In genomic region chr17:17812211-17813054, GRCh38 we compare ENCODE assay signal across 7 cellular contexts. TPM values are rescaled to one million over a fixed set of nuclear protein-coding genes. Genes with fewer than 3 reads are reported as not detected.
DNase-seq lines count a peak whose midpoint lies in the region; ATAC-seq, FAIRE-seq and TF ChIP-seq lines count a peak whose summit lies in the region.

No MANE protein-coding gene starts in this region.

- H2AFZ ChIP-seq in endothelial cell of umbilical vein (ENCODE audit: low read depth, low read length): no peak overlapping the region

- intact Hi-C loops in endothelial cell of umbilical vein (cut with micrococcal nuclease): loop anchor here (1.0 to 2.0 kb wide), 4 partner anchors 48 to 220 kb away; partner anchors contain the start of gene RAI1

- no peak overlapping the region for H3K27ac ChIP-seq in endothelial cell of umbilical vein (ENCODE audit: insufficient read depth, low read depth, low read length)

- TSS peak; percentile 57 for BruUV-seq in endothelial cell of umbilical vein (replicated peaks; lab: Mats Ljungman, UMichigan)

- H3K4me1 ChIP-seq in endothelial cell of umbilical vein (ENCODE audit: control insufficient read depth, extremely low read depth, insufficient read depth, low read length): peaks cover 3% of the 10 kb centered on the region

- dilution Hi-C loops in endothelial cell of umbilical vein (cut with MboI; ENCODE audit: extremely low pct_ligation_motif_present, low sequenced_read_pairs): no loop called here

- no peaks in the 10 kb centered on the region for H3K27me3 ChIP-seq in endothelial cell of umbilical vein (ENCODE audit: control insufficient read depth in 2 of 2, insufficient read depth in 2 of 2, low read length in 2 of 2)

- DNase-seq in NAMALWA (ENCODE audit: low spot score) (peak; percentile 37), endothelial cell of umbilical vein (ENCODE audit: low read depth, low spot score) (peak; percentile 68), myocyte (ENCODE audit: low read depth) (peak; percentile 57)
- peak; percentile 73 for DNase-seq in activated CD8-positive, alpha-beta memory T cell treated with anti-CD3 and anti-CD28 coated beads, Interleukin-2, amount 10 ng/mL, durations not matched to agents 7 days and 5 days
- peak; percentile 57 for DNase-seq in stimulated activated naive B cell treated with anti-CD40 and anti-IgM and Interleukin-4, amounts not matched to agents 10 μg/mL and 1 μg/mL and 100 μg/mL, for 72 hours

- CTCF ChIA-PET in activated CD8-positive, alpha-beta memory T cell treated with anti-CD3 and anti-CD28 coated beads, Interleukin-2, amount 10 ng/mL, durations not matched to agents 7 days and 5 days (lab: Charles Lee): interaction anchor here (0.6 to 5.6 kb wide), 28 partner anchors 9 to 221 kb away, joined by 3 to 66 read pairs (median 5); partner anchors contain the start of genes RAI1 and SREBF1
- CTCF ChIA-PET in endothelial cell of umbilical vein (lab: Charles Lee): interaction anchor here (0.6 to 8.9 kb wide), 13 partner anchors 9 to 221 kb away, joined by 3 to 68 read pairs (median 6); partner anchors contain the start of gene SREBF1

- no peak overlapping the region for H3K9ac ChIP-seq in endothelial cell of umbilical vein (replicated peaks; ENCODE audit: extremely low read depth, insufficient read depth, low read length)

- no peaks in the 10 kb centered on the region for H3K27me3 Mint-ChIP-seq in activated CD8-positive, alpha-beta memory T cell treated with anti-CD3 and anti-CD28 coated beads, Interleukin-2, amount 10 ng/mL, durations not matched to agents 7 days and 5 days
- no peaks in the 10 kb centered on the region for H3K27me3 Mint-ChIP-seq in stimulated activated naive B cell treated with anti-CD40 and anti-IgM and Interleukin-4, amounts not matched to agents 10 μg/mL and 1 μg/mL and 100 μg/mL, for 72 hours

- no peak overlapping the region for H3K27ac Mint-ChIP-seq in activated CD8-positive, alpha-beta memory T cell treated with anti-CD3 and anti-CD28 coated beads, Interleukin-2, amount 10 ng/mL, durations not matched to agents 7 days and 5 days
- peak overlapping the region; percentile 73 for H3K27ac Mint-ChIP-seq in stimulated activated naive B cell treated with anti-CD40 and anti-IgM and Interleukin-4, amounts not matched to agents 10 μg/mL and 1 μg/mL and 100 μg/mL, for 72 hours

- peaks cover 12 to 26% of the 10 kb centered on the region in 2 experiments for H3K36me3 ChIP-seq in endothelial cell of umbilical vein (ENCODE audit: control insufficient read depth in 2 of 2, extremely low read depth in 1 of 2, insufficient read depth in 2 of 2, low read length in 2 of 2)

- POLR2A ChIA-PET in endothelial cell of umbilical vein (lab: Charles Lee): no interaction called here

- no peak overlapping the region for H3K4me3 Mint-ChIP-seq in activated CD8-positive, alpha-beta memory T cell treated with anti-CD3 and anti-CD28 coated beads, Interleukin-2, amount 10 ng/mL, durations not matched to agents 7 days and 5 days
- no peak overlapping the region for H3K4me3 Mint-ChIP-seq in stimulated activated naive B cell treated with anti-CD40 and anti-IgM and Interleukin-4, amounts not matched to agents 10 μg/mL and 1 μg/mL and 100 μg/mL, for 72 hours

- no peaks in the 10 kb centered on the region for H4K20me1 ChIP-seq in endothelial cell of umbilical vein (replicated peaks; ENCODE audit: control insufficient read depth, extremely low read depth, insufficient read depth, low read length)

- H3K4me1 Mint-ChIP-seq in activated CD8-positive, alpha-beta memory T cell treated with anti-CD3 and anti-CD28 coated beads, Interleukin-2, amount 10 ng/mL, durations not matched to agents 7 days and 5 days: peaks cover 25% of the 10 kb centered on the region
- peaks cover 16 to 41% of the 10 kb centered on the region in 2 donors for H3K4me1 Mint-ChIP-seq in stimulated activated naive B cell treated with anti-CD40 and anti-IgM and Interleukin-4, amounts not matched to agents 10 μg/mL and 1 μg/mL and 100 μg/mL, for 72 hours

- H3K4me3 ChIP-seq in GM12875 (ENCODE audit: low read depth, low read length): no peak overlapping the region
- H3K4me3 ChIP-seq in endothelial cell of umbilical vein (replicated peaks in 1 of 3; ENCODE audit: insufficient read depth in 1 of 3, low read depth in 1 of 3, low read length in 3 of 3): no peak overlapping the region

- peak; percentile 35 for FAIRE-seq in endothelial cell of umbilical vein (lab: Jason Lieb, UNC)

- no peak overlapping the region for H3K4me2 ChIP-seq in endothelial cell of umbilical vein (ENCODE audit: insufficient read depth, low read length)

- TF ChIP-seq CTCF in GM12875 (IDR thresholded peaks at IDR 0.05; ENCODE audit: borderline replicate concordance, insufficient read depth, low read depth, low read length) (peak; percentile 99), endothelial cell of umbilical vein (IDR thresholded peaks at IDR 0.05; ENCODE audit: extremely low read depth in 1 of 2, insufficient read depth in 1 of 2, low read depth in 1 of 2, low read length in 2 of 2) (peak; percentile 95 to 96)

- H3K9me3 Mint-ChIP-seq in activated CD8-positive, alpha-beta memory T cell treated with anti-CD3 and anti-CD28 coated beads, Interleukin-2, amount 10 ng/mL, durations not matched to agents 7 days and 5 days (ENCODE audit: low read depth): no peaks in the 10 kb centered on the region
- H3K9me3 Mint-ChIP-seq in stimulated activated naive B cell treated with anti-CD40 and anti-IgM and Interleukin-4, amounts not matched to agents 10 μg/mL and 1 μg/mL and 100 μg/mL, for 72 hours: no peaks in the 10 kb centered on the region

- no peaks in the 10 kb centered on the region for H3K9me3 ChIP-seq in endothelial cell of umbilical vein (replicated peaks; ENCODE audit: control insufficient read depth, insufficient read depth, low read length)

- H3K9me1 ChIP-seq in endothelial cell of umbilical vein (replicated peaks; ENCODE audit: control insufficient read depth, extremely low read depth, insufficient read depth, low read length): no peaks in the 10 kb centered on the region

- ATAC-seq in activated CD8-positive, alpha-beta memory T cell treated with anti-CD3 and anti-CD28 coated beads, Interleukin-2, amount 10 ng/mL, durations not matched to agents 7 days and 5 days: peak; percentile 37
- ATAC-seq in stimulated activated naive B cell treated with anti-CD40 and anti-IgM and Interleukin-4, amounts not matched to agents 10 μg/mL and 1 μg/mL and 100 μg/mL, for 72 hours (replicated peaks): peak; percentile 56 to 67
- ATAC-seq in HG03460 (IDR thresholded peaks at IDR 0.05; ENCODE audit: unreplicated experiment): no peak

- peaks cover 22% of the 10 kb centered on the region for H3K36me3 Mint-ChIP-seq in activated CD8-positive, alpha-beta memory T cell treated with anti-CD3 and anti-CD28 coated beads, Interleukin-2, amount 10 ng/mL, durations not matched to agents 7 days and 5 days
- H3K36me3 Mint-ChIP-seq in stimulated activated naive B cell treated with anti-CD40 and anti-IgM and Interleukin-4, amounts not matched to agents 10 μg/mL and 1 μg/mL and 100 μg/mL, for 72 hours: peaks cover 63 to 69% of the 10 kb centered on the region in 2 donors

- no peak for TF ChIP-seq POLR2A in endothelial cell of umbilical vein (IDR thresholded peaks at IDR 0.05; ENCODE audit: low read depth, low read length)

- H3K79me2 ChIP-seq in endothelial cell of umbilical vein (ENCODE audit: control insufficient read depth, insufficient read depth, low read length): no peaks in the 10 kb centered on the region

TF ChIP-seq in endothelial cell of umbilical vein, 7 proteins besides CTCF, POLR2A, EP300 and RAD21:
- TF ChIP-seq POLR2AphosphoS5 (IDR thresholded peaks at IDR 0.05; ENCODE audit: insufficient read depth, low read depth, low read length): peak; percentile 29
- TF ChIP-seq JUN (IDR thresholded peaks at IDR 0.05; ENCODE audit: borderline replicate concordance, insufficient read depth, insufficient read length, low read depth): no peak

RNA-seq across cellular contexts. Expression of gene SREBF1, which starts 24.4 kb away (rescaled TPM):
- total RNA-seq in activated CD8-positive, alpha-beta memory T cell treated with anti-CD3 and anti-CD28 coated beads, Interleukin-2, amount 10 ng/mL, durations not matched to agents 7 days and 5 days: 100 to 1,000 TPM in 1 of 2 experiments, 10 to 100 TPM in 1; 90.6 to 184 TPM
- total RNA-seq in endothelial cell of umbilical vein: 109 and 117 TPM in 2 replicates
- 50.4 and 66.3 TPM in 2 replicates for polyA plus RNA-seq in endothelial cell of umbilical vein
- polyA plus RNA-seq in endothelial cell of umbilical vein (2011; cell fraction: cytosol; rRNA removed): 22.4 and 31.8 TPM in 2 replicates
- 139 and 174 TPM in 2 replicates for polyA plus RNA-seq in endothelial cell of umbilical vein (2011; cell fraction: nucleus; rRNA removed)
- polyA plus RNA-seq in endothelial cell of umbilical vein (2012): 64.9 and 76.2 TPM in 2 replicates
- 51.5 and 65.4 TPM in 2 replicates for polyA minus RNA-seq in endothelial cell of umbilical vein
- polyA minus RNA-seq in endothelial cell of umbilical vein (2011; cell fraction: cytosol; rRNA and poly(A)+ RNA removed): 114 TPM
- polyA minus RNA-seq in endothelial cell of umbilical vein (2011; cell fraction: nucleus; rRNA and poly(A)+ RNA removed): 78.3 and 98.8 TPM in 2 replicates
- total RNA-seq in myocyte: 153 and 348 TPM in 2 replicates
- 82.8 TPM for polyA plus RNA-seq in myocyte (2012)
